ENCODE assay signal across 32 cellular contexts in genomic region chr2:217468042-217468441, GRCh38.
"Had no signal": no experiment of that assay in that cellular context is flagged by ENCODE, and none has a peak within 500 bp of the region (broad histone marks: within the 10 kb centered on the region; RNA-seq: fewer than 3 reads in every experiment).

No MANE protein-coding gene starts in this region.

- H3K36me3 Mint-ChIP-seq: brain, neural progenitor cell had no signal

- DNase-seq: activated CD4-positive, alpha-beta T cell treated with anti-CD3 and anti-CD28 coated beads for 4 hours; activated CD4-positive, alpha-beta T cell treated with anti-CD3 and anti-CD28 coated beads, Interleukin-2, amount 50 U/mL, for 4 hours; activated CD8-positive, alpha-beta memory T cell treated with anti-CD3 and anti-CD28 coated beads for 24 hours; activated effector memory CD4-positive, alpha-beta T cell treated with Interleukin-2 at 50 U/mL for 16 hours; activated naive CD4-positive, alpha-beta T cell treated with Interleukin-2 at 50 U/mL for 16 hours; adrenal gland; aorta; cerebellar nuclear complex; colonic mucosa; effector memory CD4-positive, alpha-beta T cell; erythroblast; gastrocnemius medialis; heart left ventricle; hypothalamus; immature natural killer cell; kidney; left colon; mammary epithelial cell; midbrain; naive thymus-derived CD4-positive, alpha-beta T cell; occipital lobe; stimulated activated CD4-positive, alpha-beta T cell treated with anti-CD3 and anti-CD28 coated beads, Interleukin-15, amount 100 ng/mL, for 24 hours; stimulated activated naive CD4-positive, alpha-beta T cell treated with Interleukin-2 at 50 U/mL for 16 hours had no signal

- H3K9me3 ChIP-seq: adrenal gland, colonic mucosa, gastrocnemius medialis, heart left ventricle, right atrium auricular region had no signal

- H3K27me3 ChIP-seq: adrenal gland, colonic mucosa, gastrocnemius medialis, heart left ventricle, neural progenitor cell, right atrium auricular region, tibial nerve had no signal

- H3K79me2 ChIP-seq: parathyroid adenoma had no signal

- H3K9ac ChIP-seq: neural progenitor cell, parathyroid adenoma had no signal

- H3K9me3 Mint-ChIP-seq: immature natural killer cell, neural progenitor cell had no signal

- H3K4me3 Mint-ChIP-seq: activated naive CD8-positive, alpha-beta T cell; brain; immature natural killer cell; naive thymus-derived CD4-positive, alpha-beta T cell; neural progenitor cell had no signal

- ATAC-seq: gastrocnemius medialis; heart left ventricle; left colon; naive thymus-derived CD4-positive, alpha-beta T cell had no signal

- H3K4me2 ChIP-seq: neural progenitor cell had no signal

- H3K27ac Mint-ChIP-seq: activated naive CD8-positive, alpha-beta T cell; immature natural killer cell; neural progenitor cell had no signal

- H3K27me3 Mint-ChIP-seq: activated naive CD8-positive, alpha-beta T cell; naive thymus-derived CD4-positive, alpha-beta T cell had no signal

- H3K4me3 ChIP-seq: adrenal gland, cardiac muscle cell, colonic mucosa, gastrocnemius medialis, heart left ventricle, neural progenitor cell, right atrium auricular region, tibial nerve had no signal

- H3K27ac ChIP-seq: adrenal gland, cardiac muscle cell, colonic mucosa, gastrocnemius medialis, heart left ventricle, neural progenitor cell, parathyroid adenoma, right atrium auricular region, VCaP had no signal

- FAIRE-seq: kidney, TTC549 had no signal

- H3K36me3 ChIP-seq: adrenal gland, cardiac muscle cell, colonic mucosa, gastrocnemius medialis, heart left ventricle, neural progenitor cell, right atrium auricular region, tibial nerve had no signal

- H3K4me1 Mint-ChIP-seq: immature natural killer cell had no signal

- H2AFZ ChIP-seq: neural progenitor cell, parathyroid adenoma had no signal

- H3K4me1 ChIP-seq: adrenal gland, colonic mucosa, heart left ventricle, parathyroid adenoma, right atrium auricular region had no signal
